ENCODE assay signal across 13 cellular contexts in genomic region chr5:39202594-39203290, GRCh38. TPM values are rescaled to one million over a fixed set of nuclear protein-coding genes. Genes with fewer than 3 reads are reported as not detected.
A peak's percentile ranks its signal among the peaks of the same experiment; 100 is the strongest.
DNase-seq lines count a peak whose midpoint lies in the region; ATAC-seq, FAIRE-seq and TF ChIP-seq lines count a peak whose summit lies in the region.
"Had no signal": no experiment of that assay in that cellular context is flagged by ENCODE, and none has a peak within 500 bp of the region (broad histone marks: within the 10 kb centered on the region; RNA-seq: fewer than 3 reads in every experiment).

No MANE protein-coding gene starts in this region.

- H3K4me2 ChIP-seq in HepG2 (ENCODE audit: low read depth, low read length) = no peak overlapping the region

- H2AFZ ChIP-seq in HepG2 (ENCODE audit: low read length) = no peak overlapping the region

- H3K27me3 ChIP-seq in liver (ENCODE audit: control insufficient read depth in 4 of 4, insufficient read depth in 4 of 4, low read length in 3 of 4) (no peaks in the 10 kb centered on the region), HepG2 (ENCODE audit: control insufficient read depth in 1 of 2, insufficient read depth in 2 of 2, low read length in 2 of 2) (no peaks in the 10 kb centered on the region; a peak in 1 of 5 replicates), esophagus muscularis mucosa (no peaks in the 10 kb centered on the region), upper lobe of right lung (no peaks in the 10 kb centered on the region)
- H3K27me3 ChIP-seq: BLaER1 treated with 17β-estradiol and CSF1 and Interleukin-3, amounts not matched to agents 10 nM and 100 nM had no signal

- no peak for TF ChIP-seq CTCF in liver (IDR thresholded peaks at IDR 0.05; ENCODE audit: low read depth, low read length, missing input control)
- no peak for TF ChIP-seq CTCF in HepG2 (CRISPR knock-in tag; IDR thresholded peaks at IDR 0.05)
- no peak for TF ChIP-seq CTCF in esophagus muscularis mucosa (IDR thresholded peaks at IDR 0.05)
- TF ChIP-seq CTCF in upper lobe of right lung (IDR thresholded peaks at IDR 0.05) = no peak

- no peaks in the 10 kb centered on the region for H3K27me3 Mint-ChIP-seq in T-helper 17 cell

- no TSS peak for BruUV-seq in HepG2 (replicated peaks; lab: Mats Ljungman, UMichigan)

- peak overlapping the region; percentile 98 for H3K4me3 Mint-ChIP-seq in T-helper 17 cell
- H3K4me3 Mint-ChIP-seq: nephron had no signal

- H3K36me3 ChIP-seq in liver (ENCODE audit: control insufficient read depth in 4 of 4, insufficient read depth in 3 of 4, low read depth in 1 of 4, low read length in 3 of 4) (no peaks in the 10 kb centered on the region), HepG2 (replicated peaks in 1 of 2; ENCODE audit: control insufficient read depth in 1 of 2, insufficient read depth in 2 of 2, low read length in 2 of 2) (no peaks in the 10 kb centered on the region), esophagus muscularis mucosa (no peaks in the 10 kb centered on the region), upper lobe of right lung (no peaks in the 10 kb centered on the region)

- in situ Hi-C loops in HepG2 (cut with HindIII; ENCODE audit: extremely low pct_ligation_motif_present, low pct_unique_long_range_greater_than_20kb) = loop anchor here (25.0 kb wide), 1 partner anchor 360 kb away; no protein-coding TSS in a partner anchor

- TF ChIP-seq EP300 in HepG2 (IDR thresholded peaks at IDR 0.05; ENCODE audit: low read depth in 2 of 2, low read length in 2 of 2) (no peak), HepG2 (CRISPR knock-in tag; IDR thresholded peaks at IDR 0.05; ENCODE audit: borderline replicate concordance) (no peak), esophagus muscularis mucosa (IDR thresholded peaks at IDR 0.05) (no peak)

- CTCF ChIA-PET in HepG2 (lab: Yijun Ruan, JAX; ENCODE audit: low intra/inter-chr PET ratio, low total read pairs) = no interaction called here

- H3K27ac Mint-ChIP-seq in T-helper 17 cell = peak overlapping the region; percentile 100
- H3K27ac Mint-ChIP-seq: nephron had no signal

- TF ChIP-seq RAD21 in liver (IDR thresholded peaks at IDR 0.05) = no peak
- TF ChIP-seq RAD21 in HepG2 (CRISPR knock-in tag; IDR thresholded peaks at IDR 0.05) = no peak

- H3K9me3 ChIP-seq in liver (ENCODE audit: control insufficient read depth in 4 of 4, low read length in 3 of 4) = no peaks in the 10 kb centered on the region
- no peaks in the 10 kb centered on the region for H3K9me3 ChIP-seq in HepG2 (ENCODE audit: low read length)
- H3K9me3 ChIP-seq in T-helper 17 cell (ENCODE audit: control insufficient read depth, low read length, poor library complexity, severe bottlenecking) = no peaks in the 10 kb centered on the region
- no peaks in the 10 kb centered on the region for H3K9me3 ChIP-seq in esophagus muscularis mucosa
- no peaks in the 10 kb centered on the region for H3K9me3 ChIP-seq in upper lobe of right lung

- FAIRE-seq in HepG2 (lab: Jason Lieb, UNC) = no peak

- H4K20me1 ChIP-seq in HepG2 (ENCODE audit: insufficient read depth, low read length) = no peaks in the 10 kb centered on the region

- ATAC-seq in HepG2 (no peak), T-helper 17 cell (peak; percentile 69), upper lobe of right lung (peak; percentile 79)
- ATAC-seq: HCT116 had no signal

- POLR2A ChIA-PET in HepG2 (lab: Yijun Ruan, JAX) = no interaction called here

- H3K4me3 ChIP-seq in liver (ENCODE audit: low read depth in 1 of 3, low read length in 3 of 3) (no peak overlapping the region), HepG2 (replicated peaks in 1 of 3; ENCODE audit: insufficient read depth in 1 of 3, low read depth in 2 of 3, low read length in 3 of 3) (no peak overlapping the region), esophagus muscularis mucosa (no peak overlapping the region), upper lobe of right lung (peak overlapping the region; percentile 32)

- peaks cover 15% of the 10 kb centered on the region for H3K36me3 Mint-ChIP-seq in T-helper 17 cell (ENCODE audit: low read depth)

- H3K9ac ChIP-seq in liver (ENCODE audit: low read depth in 1 of 2, low read length in 2 of 2) (peak overlapping the region in 1 of 2 donors; percentile 18), HepG2 (ENCODE audit: insufficient read depth, low read depth, low read length) (no peak overlapping the region)

- H3K4me1 ChIP-seq in liver (ENCODE audit: control insufficient read depth in 4 of 4, insufficient read depth in 4 of 4, low read length in 3 of 4) (no peaks in the 10 kb centered on the region), HepG2 (ENCODE audit: insufficient read depth, low read length) (peaks cover 8% of the 10 kb centered on the region), esophagus muscularis mucosa (no peaks in the 10 kb centered on the region), upper lobe of right lung (peaks cover 6% of the 10 kb centered on the region)

- H3K79me2 ChIP-seq in HepG2 (ENCODE audit: insufficient read depth, low read length) = no peaks in the 10 kb centered on the region

- peaks cover 41% of the 10 kb centered on the region for H3K4me1 Mint-ChIP-seq in T-helper 17 cell

- TF ChIP-seq POLR2A in HepG2 (IDR thresholded peaks at IDR 0.05; ENCODE audit: insufficient read depth in 1 of 2, low read depth in 2 of 2, low read length in 2 of 2) = no peak
- TF ChIP-seq POLR2A in esophagus muscularis mucosa (IDR thresholded peaks at IDR 0.05; ENCODE audit: low read depth) = no peak

- H3K27ac ChIP-seq in liver (ENCODE audit: low read depth in 1 of 2, low read length in 2 of 2) = peak overlapping the region; percentile 28 to 51
- no peak overlapping the region for H3K27ac ChIP-seq in HepG2 (ENCODE audit: extremely low read length, insufficient read depth, low read length)
- H3K27ac ChIP-seq in esophagus muscularis mucosa (replicated peaks in 1 of 4) = no peak overlapping the region
- peak overlapping the region; percentile 51 for H3K27ac ChIP-seq in upper lobe of right lung

- intact Hi-C loops in HepG2 (cut with micrococcal nuclease; ENCODE audit: unreplicated experiment) = no loop called here
- intact Hi-C loops in esophagus muscularis mucosa (cut with DNase I) = no loop called here
- intact Hi-C loops in upper lobe of right lung (cut with DNase I) = no loop called here

- no peak for DNase-seq in HepG2 (ENCODE audit: low spot score)
- no peak for DNase-seq in T-helper 17 cell
- peak; percentile 86 for DNase-seq in esophagus muscularis mucosa (ENCODE audit: extremely low spot score)
- no peak for DNase-seq in upper lobe of right lung
- no peak for DNase-seq in glomerular visceral epithelial cell (ENCODE audit: extremely low spot score)
- no peak for DNase-seq in RKO (ENCODE audit: low spot score)
- DNase-seq in SHP77 treated with DMSO at 0.1 percent for 48 hours (lab: John Stamatoyannopoulos, UW) = no peak
- DNase-seq: NCI-H1092 treated with DMSO at 0.1 percent for 48 hours, NCI-H524 treated with DMSO at 0.1 percent for 48 hours had no signal

- WGBS in liver = 89% methylated on average over 11 of the region's 11 CpGs
- WGBS in HepG2 (ENCODE audit: low lambda C conversion rate) = 27% methylated on average over 7 of the region's 11 CpGs
- WGBS in esophagus muscularis mucosa = 81% methylated on average over 9 of the region's 11 CpGs

TF ChIP-seq in liver, 16 proteins besides CTCF, POLR2A, EP300 and RAD21 (continues in another document):
- TF ChIP-seq GABPA (IDR thresholded peaks at IDR 0.05 in 1 of 2, conservative IDR thresholded peaks at IDR 0.05 in 1 of 2) = no peak
- TF ChIP-seq ATF3 (IDR thresholded peaks at IDR 0.05) = no peak
- TF ChIP-seq JUND (IDR thresholded peaks at IDR 0.05) = no peak

RNA-seq across cellular contexts. Expression of gene FYB1, which starts 16.6 kb away (rescaled TPM):
- total RNA-seq in liver (10 to 100 TPM in 1 of 2 donors, 1 to 10 TPM in 1; 8.4 to 14.6 TPM), HepG2 (2016; rRNA removed; fragmentation: Illumina TruSeq; extraction: Trizol) (not detected in 2 replicates), T-helper 17 cell (100 to 1,000 TPM; 499 to 517 TPM), esophagus muscularis mucosa (10 to 100 TPM in 1 of 4 donors, 1 to 10 TPM in 3; 3.2 to 12.9 (median 3.9) TPM), upper lobe of right lung (45.0 TPM)
- polyA plus RNA-seq in liver (1 to 10 TPM; 2.3 to 5.5 TPM), HepG2 (2011; rRNA removed) (0.03 TPM in 1 of 2 replicates, not detected in the other)
- not detected in 2 replicates for total RNA-seq in HepG2 (2016; cell fraction: cytosol; rRNA removed; fragmentation: Illumina TruSeq; extraction: Trizol; ENCODE audit: low read depth)
- not detected in 2 replicates for total RNA-seq in HepG2 (2016; cell fraction: insoluble cytoplasmic fraction; rRNA removed; fragmentation: Illumina TruSeq; extraction: Trizol)
- total RNA-seq in HepG2 (2016; cell fraction: membrane; rRNA removed; fragmentation: Illumina TruSeq; extraction: Trizol) = not detected in 2 replicates
- not detected in 2 replicates for total RNA-seq in HepG2 (2016; cell fraction: nucleus; rRNA removed; fragmentation: Illumina TruSeq; extraction: Trizol)
- not detected in 2 replicates for polyA plus RNA-seq in HepG2 (2011; cell fraction: cytosol; rRNA removed)
- 0.03 and 0.12 TPM in 2 replicates for polyA plus RNA-seq in HepG2 (2011; cell fraction: nucleus; rRNA removed)
- polyA plus RNA-seq in HepG2 (2012) = 0.11 TPM in 1 of 2 replicates, not detected in the other
- polyA plus RNA-seq in HepG2 (2016; cell fraction: cytosol; fragmentation: Illumina TruSeq; extraction: Trizol; ENCODE audit: low read depth) = not detected in 2 replicates
- not detected in 2 replicates for polyA plus RNA-seq in HepG2 (2016; cell fraction: insoluble cytoplasmic fraction; fragmentation: Illumina TruSeq; extraction: Trizol; ENCODE audit: low read depth)
- polyA plus RNA-seq in HepG2 (2016; cell fraction: membrane; fragmentation: Illumina TruSeq; extraction: Trizol; ENCODE audit: low read depth) = not detected in 2 replicates
- polyA plus RNA-seq in HepG2 (2016; cell fraction: nucleus; fragmentation: Illumina TruSeq; extraction: Trizol; ENCODE audit: insufficient read depth, low read depth) = not detected in 2 replicates
- polyA minus RNA-seq in HepG2 (2011; rRNA and poly(A)+ RNA removed; ENCODE audit: low replicate concordance) = 0.28 TPM in 1 of 2 replicates, not detected in the other
- polyA minus RNA-seq in HepG2 (2011; cell fraction: cytosol; rRNA and poly(A)+ RNA removed) = not detected in 2 replicates
- polyA minus RNA-seq in HepG2 (2011; cell fraction: nucleus; rRNA and poly(A)+ RNA removed) = 0.12 and 0.26 TPM in 2 replicates

Comparison
In these comparisons a context has a peak if more than half of its experiments do, and no peak if none do; other contexts are left out.
1. H3K27ac ChIP-seq: peak in liver (2 of 2) and upper lobe of right lung (single experiment); none in HepG2 (single experiment) and esophagus muscularis mucosa (0 of 4).
2. RNA of gene FYB1, which starts 16.6 kb away (total RNA-seq): 499 to 517 TPM in T-helper 17 cell; 45.0 TPM in upper lobe of right lung (single experiment), 8.4 to 14.6 TPM in liver, 3.2 to 12.9 TPM in esophagus muscularis mucosa and not detected in HepG2; every median in the first group is over 10 times any median in the second.